Comparison of ENCODE assay signal across 8 cellular contexts in genomic region chr4:10115271-10115656, GRCh38. TPM values are rescaled to one million over a fixed set of nuclear protein-coding genes. Genes with fewer than 3 reads are reported as not detected.
A peak's percentile ranks its signal among the peaks of the same experiment; 100 is the strongest.
DNase-seq lines count a peak whose midpoint lies in the region; ATAC-seq lines count a peak whose summit lies in the region.

No MANE protein-coding gene starts in this region.

- ATAC-seq in activated naive CD4-positive, alpha-beta T cell treated with anti-CD3 and anti-CD28 coated beads, Interleukin-2, amount 50 U/mL, for 72 hours, result no peak
- no peak for ATAC-seq in HG02623 (IDR thresholded peaks at IDR 0.05; ENCODE audit: unreplicated experiment)

- DNase-seq in activated naive CD4-positive, alpha-beta T cell (lab: John Stamatoyannopoulos, UW), result no peak
- DNase-seq in activated naive CD4-positive, alpha-beta T cell treated with anti-CD3 and anti-CD28 coated beads, Interleukin-2, amount 50 U/mL, for 72 hours (ENCODE audit: low spot score in 2 of 2), result no peak
- DNase-seq in immature natural killer cell (no peak), substantia nigra (lab: John Stamatoyannopoulos, UW) (peak in 1 of 49 donors; percentile 16), NCI-H146 treated with DMSO at 0.1 percent for 48 hours (lab: John Stamatoyannopoulos, UW; ENCODE audit: unreplicated experiment) (no peak), ureter (ENCODE audit: low spot score) (no peak)

- H3K4me1 Mint-ChIP-seq in activated naive CD4-positive, alpha-beta T cell treated with anti-CD3 and anti-CD28 coated beads, Interleukin-2, amount 50 U/mL, for 24 hours, result peaks cover 86% of the 10 kb centered on the region
- peaks cover 64 to 74% of the 10 kb centered on the region in 2 donors for H3K4me1 Mint-ChIP-seq in immature natural killer cell

- H3K27ac ChIP-seq in substantia nigra (ENCODE audit: low read depth, low read length, poor library complexity, severe bottlenecking), result peak overlapping the region; percentile 69

- peak overlapping the region; percentile 95 for H3K27ac Mint-ChIP-seq in activated naive CD4-positive, alpha-beta T cell treated with anti-CD3 and anti-CD28 coated beads, Interleukin-2, amount 50 U/mL, for 24 hours
- H3K27ac Mint-ChIP-seq in activated naive CD4-positive, alpha-beta T cell treated with anti-CD3 and anti-CD28 coated beads, Interleukin-2, amount 50 U/mL, for 72 hours, result peak overlapping the region; percentile 94 to 100
- H3K27ac Mint-ChIP-seq in immature natural killer cell, result peak overlapping the region; percentile 88 to 96 (median 93)

- H3K4me3 Mint-ChIP-seq in activated naive CD4-positive, alpha-beta T cell treated with anti-CD3 and anti-CD28 coated beads, Interleukin-2, amount 50 U/mL, for 24 hours, result peak overlapping the region; percentile 95
- peak overlapping the region; percentile 93 to 94 (median 93) for H3K4me3 Mint-ChIP-seq in immature natural killer cell

- peaks cover 16% of the 10 kb centered on the region for H3K36me3 Mint-ChIP-seq in activated naive CD4-positive, alpha-beta T cell treated with anti-CD3 and anti-CD28 coated beads, Interleukin-2, amount 50 U/mL, for 24 hours
- H3K36me3 Mint-ChIP-seq in activated naive CD4-positive, alpha-beta T cell treated with anti-CD3 and anti-CD28 coated beads, Interleukin-2, amount 50 U/mL, for 72 hours, result peaks cover 58 to 60% of the 10 kb centered on the region in 2 donors
- H3K36me3 Mint-ChIP-seq in immature natural killer cell, result peaks cover 0 to 40% (median 10%) of the 10 kb centered on the region in 3 donors

- H3K9me3 Mint-ChIP-seq in activated naive CD4-positive, alpha-beta T cell treated with anti-CD3 and anti-CD28 coated beads, Interleukin-2, amount 50 U/mL, for 24 hours, result no peaks in the 10 kb centered on the region
- H3K9me3 Mint-ChIP-seq in activated naive CD4-positive, alpha-beta T cell treated with anti-CD3 and anti-CD28 coated beads, Interleukin-2, amount 50 U/mL, for 72 hours, result no peaks in the 10 kb centered on the region
- no peaks in the 10 kb centered on the region for H3K9me3 Mint-ChIP-seq in immature natural killer cell

- no peaks in the 10 kb centered on the region for H3K27me3 Mint-ChIP-seq in activated naive CD4-positive, alpha-beta T cell treated with anti-CD3 and anti-CD28 coated beads, Interleukin-2, amount 50 U/mL, for 24 hours
- peaks cover 11 to 16% (median 15%) of the 10 kb centered on the region in 3 donors for H3K27me3 Mint-ChIP-seq in immature natural killer cell (ENCODE audit: low read depth in 3 of 3)

RNA-seq across cellular contexts. Expression of gene WDR1, which starts 1.3 kb away (rescaled TPM):
- 100 to 1,000 TPM; 382 to 520 TPM for total RNA-seq in activated naive CD4-positive, alpha-beta T cell treated with anti-CD3 and anti-CD28 coated beads, Interleukin-2, amount 50 U/mL, for 72 hours
- 100 to 1,000 TPM; 339 to 509 (median 401) TPM for polyA plus RNA-seq in immature natural killer cell
- 385 TPM for total RNA-seq in ureter
